In genomic region chr2:36469701-36470100, GRCh38 we compare ENCODE assay signal across 1 cellular context.
TF ChIP-seq lines count a peak whose summit lies in the region.

No MANE protein-coding gene starts in this region.

TF ChIP-seq in GM23338, 12 proteins besides CTCF, POLR2A, EP300 and RAD21 (continued from another document):
- no peak for TF ChIP-seq REST (IDR thresholded peaks at IDR 0.05; ENCODE audit: unreplicated experiment)
- TF ChIP-seq STAT1 (IDR thresholded peaks at IDR 0.05; ENCODE audit: unreplicated experiment) = no peak
- TF ChIP-seq EZH2phosphoT487 (IDR thresholded peaks at IDR 0.05; ENCODE audit: unreplicated experiment) = no peak
- TF ChIP-seq ZNF331 (CRISPR knock-in tag; IDR thresholded peaks at IDR 0.05; ENCODE audit: low read depth) = no peak
- TF ChIP-seq EZH2 (IDR thresholded peaks at IDR 0.05; ENCODE audit: low read depth, unreplicated experiment) = no peak
- TF ChIP-seq ZNF114 (CRISPR knock-in tag; IDR thresholded peaks at IDR 0.05) = no peak
- no peak for TF ChIP-seq POLR2AphosphoS5 (IDR thresholded peaks at IDR 0.05; ENCODE audit: low read depth)
- no peak for TF ChIP-seq JUNB (IDR thresholded peaks at IDR 0.05; ENCODE audit: unreplicated experiment)
- TF ChIP-seq NANOG (IDR thresholded peaks at IDR 0.05; ENCODE audit: borderline replicate concordance) = no peak
- TF ChIP-seq, protein P1, sequence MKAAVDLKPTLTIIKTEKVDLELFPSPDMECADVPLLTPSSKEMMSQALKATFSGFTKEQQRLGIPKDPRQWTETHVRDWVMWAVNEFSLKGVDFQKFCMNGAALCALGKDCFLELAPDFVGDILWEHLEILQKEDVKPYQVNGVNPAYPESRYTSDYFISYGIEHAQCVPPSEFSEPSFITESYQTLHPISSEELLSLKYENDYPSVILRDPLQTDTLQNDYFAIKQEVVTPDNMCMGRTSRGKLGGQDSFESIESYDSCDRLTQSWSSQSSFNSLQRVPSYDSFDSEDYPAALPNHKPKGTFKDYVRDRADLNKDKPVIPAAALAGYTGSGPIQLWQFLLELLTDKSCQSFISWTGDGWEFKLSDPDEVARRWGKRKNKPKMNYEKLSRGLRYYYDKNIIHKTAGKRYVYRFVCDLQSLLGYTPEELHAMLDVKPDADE (IDR thresholded peaks at IDR 0.05) = no peak
- no peak for TF ChIP-seq CREB1 (CRISPR knock-in tag; IDR thresholded peaks at IDR 0.05; ENCODE audit: low read depth)
